Comparison of ENCODE assay signal across 13 cellular contexts in the genomic region with DNA sequence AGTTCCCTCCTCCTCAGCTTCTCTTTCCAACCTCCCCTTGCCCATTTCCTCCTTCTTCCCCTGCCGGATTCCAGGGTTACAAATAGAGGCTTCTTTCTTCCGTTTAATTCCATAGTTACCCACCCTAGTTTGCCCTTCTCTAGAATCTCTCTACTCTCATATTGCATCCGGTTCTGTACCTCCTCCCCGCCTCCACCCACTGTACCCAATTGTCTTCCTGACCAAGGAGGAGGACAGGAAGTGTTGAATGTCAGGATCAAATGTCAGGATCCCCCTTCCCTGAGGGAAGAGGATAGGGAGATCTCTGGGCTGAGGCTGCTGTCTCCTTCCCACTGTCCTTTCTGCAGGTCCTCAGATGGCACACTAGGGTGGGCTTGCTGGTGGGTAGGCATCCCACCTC. TPM values are rescaled to one million over a fixed set of nuclear protein-coding genes. Genes with fewer than 3 reads are reported as not detected.
A peak's percentile ranks its signal among the peaks of the same experiment; 100 is the strongest.
DNase-seq lines count a peak whose midpoint lies in the region; ATAC-seq and TF ChIP-seq lines count a peak whose summit lies in the region.
"Had no signal": no experiment of that assay in that cellular context is flagged by ENCODE, and none has a peak within 500 bp of the region (broad histone marks: within the 10 kb centered on the region; RNA-seq: fewer than 3 reads in every experiment).

No MANE protein-coding gene starts in this region.

- peaks cover 8% of the 10 kb centered on the region for H3K4me1 Mint-ChIP-seq in activated CD4-positive, alpha-beta T cell treated with anti-CD3 and anti-CD28 coated beads for 36 hours
- H3K4me1 Mint-ChIP-seq in endothelial cell (ENCODE audit: unreplicated experiment) (peaks cover 20% of the 10 kb centered on the region), progenitor cell of endocrine pancreas (ENCODE audit: low read depth) (peaks cover 4% of the 10 kb centered on the region)

- peaks cover 17% of the 10 kb centered on the region for H3K36me3 Mint-ChIP-seq in activated CD4-positive, alpha-beta T cell treated with anti-CD3 and anti-CD28 coated beads for 36 hours (ENCODE audit: low read depth)
- H3K36me3 Mint-ChIP-seq in endothelial cell (ENCODE audit: low read depth, unreplicated experiment): peaks cover 4% of the 10 kb centered on the region
- H3K36me3 Mint-ChIP-seq in progenitor cell of endocrine pancreas (ENCODE audit: insufficient read depth): peaks cover 6% of the 10 kb centered on the region

- no peak for ATAC-seq in activated CD4-positive, alpha-beta T cell treated with anti-CD3 and anti-CD28 coated beads for 36 hours
- no peak for ATAC-seq in HG03520 (IDR thresholded peaks at IDR 0.05; ENCODE audit: unreplicated experiment)

- DNase-seq in activated CD4-positive, alpha-beta T cell treated with anti-CD3 and anti-CD28 coated beads for 36 hours: no peak
- DNase-seq in activated CD4-positive, alpha-beta T cell treated with anti-CD3 and anti-CD28 coated beads for 4 hours: no peak
- DNase-seq in NCI-H146 (lab: John Stamatoyannopoulos, UW) (peak; percentile 21), endothelial cell (ENCODE audit: low spot score) (peak; percentile 33), progenitor cell of endocrine pancreas (ENCODE audit: low spot score, unreplicated experiment) (no peak), GM13976 (ENCODE audit: low spot score) (no peak), ureter (ENCODE audit: low spot score) (no peak)
- DNase-seq: activated CD4-positive, alpha-beta T cell treated with anti-CD3 and anti-CD28 coated beads, Interleukin-2, amount 50 U/mL, for 4 hours; activated naive CD8-positive, alpha-beta T cell treated with anti-CD3 and anti-CD28 coated beads, Interleukin-2, amount 10 ng/mL, durations not matched to agents 7 days and 5 days; lower lobe of right lung had no signal

- H3K4me3 Mint-ChIP-seq in activated CD4-positive, alpha-beta T cell treated with anti-CD3 and anti-CD28 coated beads for 36 hours: no peak overlapping the region
- H3K4me3 Mint-ChIP-seq in endothelial cell (ENCODE audit: unreplicated experiment): peak overlapping the region; percentile 75
- H3K4me3 Mint-ChIP-seq in progenitor cell of endocrine pancreas (ENCODE audit: low read depth): no peak overlapping the region
- H3K4me3 Mint-ChIP-seq: activated naive CD8-positive, alpha-beta T cell treated with anti-CD3 and anti-CD28 coated beads, Interleukin-2, amount 10 ng/mL, durations not matched to agents 7 days and 5 days had no signal

- CTCF ChIA-PET in activated CD4-positive, alpha-beta T cell treated with anti-CD3 and anti-CD28 coated beads for 36 hours (lab: Charles Lee): interaction anchor here (0.6 to 0.7 kb wide), 2 partner anchors 32 to 425 kb away, joined by 4 read pairs; no protein-coding TSS in a partner anchor

- in situ Hi-C loops in GM13976 (cut with MboI; ENCODE audit: low sequenced_read_pairs, unreplicated experiment): no loop called here

- H3K27ac Mint-ChIP-seq in activated CD4-positive, alpha-beta T cell treated with anti-CD3 and anti-CD28 coated beads for 36 hours: peak overlapping the region; percentile 8
- peak overlapping the region; percentile 94 for H3K27ac Mint-ChIP-seq in endothelial cell (ENCODE audit: unreplicated experiment)
- peak overlapping the region; percentile 27 for H3K27ac Mint-ChIP-seq in progenitor cell of endocrine pancreas
- H3K27ac Mint-ChIP-seq: activated naive CD8-positive, alpha-beta T cell treated with anti-CD3 and anti-CD28 coated beads, Interleukin-2, amount 10 ng/mL, durations not matched to agents 7 days and 5 days had no signal

- POLR2A ChIA-PET in activated CD4-positive, alpha-beta T cell treated with anti-CD3 and anti-CD28 coated beads for 36 hours (lab: Charles Lee): no interaction called here

- H3K9me3 Mint-ChIP-seq in activated CD4-positive, alpha-beta T cell treated with anti-CD3 and anti-CD28 coated beads for 36 hours (ENCODE audit: low read depth): no peaks in the 10 kb centered on the region
- H3K9me3 Mint-ChIP-seq in endothelial cell (ENCODE audit: unreplicated experiment) (no peaks in the 10 kb centered on the region), progenitor cell of endocrine pancreas (ENCODE audit: low read depth) (no peaks in the 10 kb centered on the region)
- H3K9me3 Mint-ChIP-seq: activated naive CD8-positive, alpha-beta T cell treated with anti-CD3 and anti-CD28 coated beads, Interleukin-2, amount 10 ng/mL, durations not matched to agents 7 days and 5 days had no signal

- H3K27me3 Mint-ChIP-seq in activated CD4-positive, alpha-beta T cell treated with anti-CD3 and anti-CD28 coated beads for 36 hours: no peaks in the 10 kb centered on the region
- H3K27me3 Mint-ChIP-seq in endothelial cell (ENCODE audit: unreplicated experiment) (peaks cover 5% of the 10 kb centered on the region), progenitor cell of endocrine pancreas (no peaks in the 10 kb centered on the region)
- H3K27me3 Mint-ChIP-seq: activated naive CD8-positive, alpha-beta T cell treated with anti-CD3 and anti-CD28 coated beads, Interleukin-2, amount 10 ng/mL, durations not matched to agents 7 days and 5 days had no signal

- TF ChIP-seq CTCF in endothelial cell (IDR thresholded peaks at IDR 0.05; ENCODE audit: unreplicated experiment) (no peak), progenitor cell of endocrine pancreas (IDR thresholded peaks at IDR 0.05; ENCODE audit: unreplicated experiment) (no peak), GM13976 (IDR thresholded peaks at IDR 0.05; ENCODE audit: borderline replicate concordance, control extremely low read depth, extremely low read depth, insufficient read depth, missing control alignments) (no peak)

- intact Hi-C loops in activated CD4-positive, alpha-beta T cell treated with anti-CD3 and anti-CD28 coated beads for 36 hours (cut with DNase I, micrococcal nuclease): no loop called here

RNA-seq across cellular contexts. Expression of a gene that starts 25.2 kb away (rescaled TPM):
- total RNA-seq in activated CD4-positive, alpha-beta T cell treated with anti-CD3 and anti-CD28 coated beads for 36 hours: 10 to 100 TPM; 66.3 to 72.4 TPM
- total RNA-seq in endothelial cell (ENCODE audit: unreplicated experiment) (38.0 TPM), progenitor cell of endocrine pancreas (58.5 and 64.2 TPM in 2 replicates), ureter (94.3 TPM)

RNA-seq across cellular contexts. Expression of a gene that starts 29.4 kb away (rescaled TPM):
- not detected for total RNA-seq in activated CD4-positive, alpha-beta T cell treated with anti-CD3 and anti-CD28 coated beads for 36 hours
- total RNA-seq in endothelial cell (ENCODE audit: unreplicated experiment) (not detected), progenitor cell of endocrine pancreas (not detected in 2 replicates), ureter (not detected)
- total RNA-seq: activated naive CD8-positive, alpha-beta T cell treated with anti-CD3 and anti-CD28 coated beads, Interleukin-2, amount 10 ng/mL, durations not matched to agents 7 days and 5 days; lower lobe of right lung; posterior vena cava; temporal lobe had no signal

Comparison
In these comparisons a context has a peak if more than half of its experiments do, and no peak if none do; other contexts are left out.
1. DNase-seq: peak in NCI-H146 (single experiment) and endothelial cell (single experiment); none in activated CD4-positive, alpha-beta T cell treated with anti-CD3 and anti-CD28 coated beads for 36 hours (single experiment), activated CD4-positive, alpha-beta T cell treated with anti-CD3 and anti-CD28 coated beads for 4 hours (0 of 2), progenitor cell of endocrine pancreas (single experiment), GM13976 (single experiment) and ureter (single experiment).
2. H3K27ac Mint-ChIP-seq: peak in every context shown above with its lines; median percentile 94 in endothelial cell; 27 in progenitor cell of endocrine pancreas; 8 in activated CD4-positive, alpha-beta T cell treated with anti-CD3 and anti-CD28 coated beads for 36 hours.